8 cellular contexts compared by ENCODE assay signal in the genomic region with DNA sequence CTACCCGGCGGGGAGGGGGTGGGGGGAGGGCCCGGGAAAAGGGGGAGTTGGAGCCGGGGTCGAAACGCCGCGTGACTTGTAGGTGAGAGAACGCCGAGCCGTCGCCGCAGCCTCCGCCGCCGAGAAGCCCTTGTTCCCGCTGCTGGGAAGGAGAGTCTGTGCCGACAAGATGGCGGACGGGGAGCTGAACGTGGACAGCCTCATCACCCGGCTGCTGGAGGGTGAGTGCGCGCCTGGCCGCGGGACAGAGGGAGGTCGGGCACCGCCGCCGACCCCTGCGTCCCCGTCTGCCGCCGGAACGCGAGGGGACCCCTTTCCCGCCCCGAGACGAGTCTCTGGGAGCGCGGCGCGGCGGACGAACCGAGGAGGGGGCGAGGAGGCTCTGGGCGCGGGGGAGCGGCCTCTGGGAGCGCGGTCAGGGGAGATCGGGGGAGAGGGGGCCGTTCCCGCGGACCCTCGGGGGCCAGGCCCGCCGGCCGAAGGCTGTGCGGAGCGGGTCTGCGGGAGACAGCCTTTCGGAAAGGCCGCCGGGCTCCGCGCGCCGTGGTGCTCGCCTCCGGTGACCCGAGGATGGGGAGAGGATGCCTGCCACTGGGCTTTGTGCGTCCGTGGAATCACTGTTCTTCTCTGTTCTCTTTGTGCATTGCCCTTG. TPM values are rescaled to one million over a fixed set of nuclear protein-coding genes. Genes with fewer than 3 reads are reported as not detected.
A peak's percentile ranks its signal among the peaks of the same experiment; 100 is the strongest.
DNase-seq lines count a peak whose midpoint lies in the region; ATAC-seq and TF ChIP-seq lines count a peak whose summit lies in the region.

No MANE protein-coding gene starts in this region.

- peaks cover 52% of the 10 kb centered on the region for H3K79me2 ChIP-seq in smooth muscle cell (ENCODE audit: low read depth)

- H3K4me2 ChIP-seq in smooth muscle cell: peak overlapping the region; percentile 98

- H3K4me1 ChIP-seq in BE2C (peaks cover 12% of the 10 kb centered on the region), RWPE2 (ENCODE audit: insufficient read depth, poor library complexity, severe bottlenecking) (peaks cover 26% of the 10 kb centered on the region), smooth muscle cell (ENCODE audit: low read depth) (peaks cover 25% of the 10 kb centered on the region)

- under 1% methylated on average over 37 of the region's 75 CpGs for WGBS in smooth muscle cell (ENCODE audit: low lambda C conversion rate)

- H3K9me3 ChIP-seq in BE2C (no peaks in the 10 kb centered on the region), RWPE2 (ENCODE audit: severe bottlenecking) (no peaks in the 10 kb centered on the region), iPS-18c (ENCODE audit: control insufficient read depth, insufficient read depth, low read length) (no peaks in the 10 kb centered on the region), smooth muscle cell (replicated peaks; ENCODE audit: low read depth) (no peaks in the 10 kb centered on the region)

- H4K20me1 ChIP-seq in smooth muscle cell (ENCODE audit: low read depth): peaks cover 49% of the 10 kb centered on the region

- in situ Hi-C loops in astrocyte of the spinal cord (cut with HindIII; ENCODE audit: low sequenced_read_pairs): no loop called here

- H3K27ac ChIP-seq in RWPE2 (ENCODE audit: poor library complexity, severe bottlenecking) (peak overlapping the region; percentile 90), smooth muscle cell (ENCODE audit: low read depth) (peak overlapping the region; percentile 96)

- H3K36me3 ChIP-seq in BE2C: peaks cover 3% of the 10 kb centered on the region
- peaks cover 12% of the 10 kb centered on the region for H3K36me3 ChIP-seq in RWPE2 (ENCODE audit: low read depth)
- no peaks in the 10 kb centered on the region for H3K36me3 ChIP-seq in smooth muscle cell (ENCODE audit: low read depth)

- H3K27me3 ChIP-seq in BE2C (no peaks in the 10 kb centered on the region), RWPE2 (ENCODE audit: insufficient read depth, poor library complexity, severe bottlenecking) (no peaks in the 10 kb centered on the region), smooth muscle cell (ENCODE audit: low read depth) (no peaks in the 10 kb centered on the region)

- TF ChIP-seq CTCF in BE2C (IDR thresholded peaks at IDR 0.05; ENCODE audit: low read depth, low read length) (no peak), RWPE2 (IDR thresholded peaks at IDR 0.05; ENCODE audit: poor library complexity, severe bottlenecking) (no peak), astrocyte of the spinal cord (IDR thresholded peaks at IDR 0.05; ENCODE audit: low read depth, low read length) (no peak), smooth muscle cell (IDR thresholded peaks at IDR 0.05; ENCODE audit: borderline replicate concordance, insufficient read depth, poor library complexity, severe bottlenecking) (no peak)

- peak; percentile 27 for ATAC-seq in GM18517 (IDR thresholded peaks at IDR 0.05; ENCODE audit: unreplicated experiment)
- ATAC-seq in HG02970 (IDR thresholded peaks at IDR 0.05; ENCODE audit: low FRiP score, unreplicated experiment): peak; percentile 26
- ATAC-seq in RWPE2 (ENCODE audit: low read depth): peak; percentile 58

- H3K4me3 ChIP-seq in BE2C (ENCODE audit: low read depth, low read length) (peak overlapping the region; percentile 99), RWPE2 (ENCODE audit: severe bottlenecking) (peak overlapping the region; percentile 85), astrocyte of the spinal cord (ENCODE audit: low read depth, low read length) (peak overlapping the region; percentile 98), iPS-18c (ENCODE audit: insufficient read depth, low read depth, low read length) (peak overlapping the region; percentile 92), smooth muscle cell (peak overlapping the region; percentile 98)

- peak overlapping the region; percentile 99 for H3K9ac ChIP-seq in smooth muscle cell (ENCODE audit: low read depth)

- peaks cover 4% of the 10 kb centered on the region for H3F3A ChIP-seq in smooth muscle cell (ENCODE audit: low read depth)

- H2AFZ ChIP-seq in smooth muscle cell (ENCODE audit: low read depth): peak overlapping the region; percentile 52

- DNase-seq in BE2C: no peak
- no peak for DNase-seq in RWPE2 (ENCODE audit: low spot score)
- DNase-seq in astrocyte of the spinal cord (ENCODE audit: low read depth, low spot score): no peak
- DNase-seq in smooth muscle cell (lab: John Stamatoyannopoulos, UW; ENCODE audit: unreplicated experiment): no peak
- DNase-seq in iPS-NIHi7 (ENCODE audit: extremely low spot score): no peak

RNA-seq across cellular contexts. Expression of gene PPP1CB, which starts 0.5 kb away (rescaled TPM):
- polyA plus RNA-seq in BE2C (2012; ENCODE audit: insufficient read depth, insufficient read length, low read depth): 91.1 TPM
- 193 and 224 TPM in 2 replicates for total RNA-seq in smooth muscle cell
- polyA plus RNA-seq in smooth muscle cell: 66.8 and 92.0 TPM in 2 replicates

RNA-seq across cellular contexts. Expression of gene SPDYA, which starts 58.6 kb away (rescaled TPM):
- polyA plus RNA-seq in BE2C (2012; ENCODE audit: insufficient read depth, insufficient read length, low read depth): 1.0 TPM
- total RNA-seq in smooth muscle cell: 1.2 and 1.9 TPM in 2 replicates
- polyA plus RNA-seq in smooth muscle cell: 0.56 and 1.9 TPM in 2 replicates
